Comparison of ENCODE assay signal across 8 cellular contexts in genomic region chr10:3783721-3784432, GRCh38. TPM values are rescaled to one million over a fixed set of nuclear protein-coding genes. Genes with fewer than 3 reads are reported as not detected.
A peak's percentile ranks its signal among the peaks of the same experiment; 100 is the strongest.
DNase-seq lines count a peak whose midpoint lies in the region; ATAC-seq and TF ChIP-seq lines count a peak whose summit lies in the region.

No MANE protein-coding gene starts in this region.

- H2AFZ ChIP-seq in HCT116 (ENCODE audit: low read depth, low read length, poor library complexity, severe bottlenecking) (no peak overlapping the region), parathyroid adenoma (peak overlapping the region; percentile 82)

- no peaks in the 10 kb centered on the region for H3K9me2 ChIP-seq in HCT116 (ENCODE audit: insufficient read depth)

- TSS peak; percentile 44 for BruUV-seq in HCT116 (replicated peaks; lab: Mats Ljungman, UMichigan)

- CTCF ChIA-PET in HCT116 (lab: Charles Lee): no interaction called here

- RAD21 ChIA-PET in HCT116 (lab: Charles Lee; ENCODE audit: low non-redundant PET in 1 of 2, low total read pairs in 2 of 2, uncharacterized antibody in 2 of 2, unreplicated experiment in 2 of 2): interaction anchor here in 1 of 2 experiments (0.7 kb wide), 1 partner anchor 26 kb away, joined by 3 read pairs; no protein-coding TSS in a partner anchor

- H3K27ac Mint-ChIP-seq in activated naive CD8-positive, alpha-beta T cell treated with anti-CD3 and anti-CD28 coated beads, Interleukin-2, amount 50 U/mL, for 24 hours: peak overlapping the region; percentile 98

- ATAC-seq in HCT116 (no peak), HG03469 (IDR thresholded peaks at IDR 0.05; ENCODE audit: unreplicated experiment) (no peak)
- ATAC-seq in activated naive CD8-positive, alpha-beta T cell treated with anti-CD3 and anti-CD28 coated beads, Interleukin-2, amount 50 U/mL, for 24 hours: no peak

- no peaks in the 10 kb centered on the region for H3K27me3 Mint-ChIP-seq in activated naive CD8-positive, alpha-beta T cell treated with anti-CD3 and anti-CD28 coated beads, Interleukin-2, amount 50 U/mL, for 24 hours

- intact Hi-C loops in HCT116 (cut with micrococcal nuclease): loop anchor here (2.0 to 10.0 kb wide), 2 partner anchors 69 to 371 kb away; no protein-coding TSS in a partner anchor

- TF ChIP-seq POLR2A in HCT116 (IDR thresholded peaks at IDR 0.05; ENCODE audit: borderline replicate concordance, extremely low read depth, insufficient read depth, insufficient read length): no peak

- POLR2A ChIA-PET in HCT116 (lab: Charles Lee): interaction anchor here (0.6 to 3.2 kb wide), 17 partner anchors 9 to 578 kb away, joined by 3 to 83 read pairs (median 7); no protein-coding TSS in a partner anchor

- peak overlapping the region; percentile 94 for H3K9ac ChIP-seq in HCT116 (ENCODE audit: low read length)
- peak overlapping the region; percentile 86 for H3K9ac ChIP-seq in parathyroid adenoma

- H3K9me3 ChIP-seq in HCT116 (ENCODE audit: control insufficient read depth in 1 of 2, insufficient read depth in 1 of 2, low read depth in 1 of 2, low read length in 2 of 2) (no peaks in the 10 kb centered on the region), cardiac muscle cell (ENCODE audit: low read depth) (no peaks in the 10 kb centered on the region), parathyroid adenoma (ENCODE audit: control insufficient read depth, low read length) (no peaks in the 10 kb centered on the region)

- H3K4me3 Mint-ChIP-seq in activated naive CD8-positive, alpha-beta T cell treated with anti-CD3 and anti-CD28 coated beads, Interleukin-2, amount 50 U/mL, for 24 hours: peak overlapping the region; percentile 97

- TF ChIP-seq RAD21 in HCT116 (IDR thresholded peaks at IDR 0.05; ENCODE audit: low read depth): no peak

- H3K27ac ChIP-seq in HCT116 (ENCODE audit: low read depth, low read length) (peak overlapping the region; percentile 96), cardiac muscle cell (peak overlapping the region; percentile 92), parathyroid adenoma (peak overlapping the region; percentile 95)

- H3K4me1 ChIP-seq in HCT116 (ENCODE audit: control insufficient read depth in 1 of 2, insufficient read depth in 2 of 2, low read length in 2 of 2) (peaks cover 46 to 75% of the 10 kb centered on the region in 2 experiments), cardiac muscle cell (ENCODE audit: low read depth) (peaks cover 19% of the 10 kb centered on the region), parathyroid adenoma (no peaks in the 10 kb centered on the region)

- peaks cover 25% of the 10 kb centered on the region; the same call in 1 of the 2 replicates for H4K20me1 ChIP-seq in HCT116 (ENCODE audit: insufficient read depth)

- H3K36me3 ChIP-seq in HCT116 (ENCODE audit: control insufficient read depth in 1 of 2, insufficient read depth in 2 of 2, low read length in 2 of 2): peaks cover 32 to 48% of the 10 kb centered on the region in 2 experiments
- peaks cover 15% of the 10 kb centered on the region for H3K36me3 ChIP-seq in cardiac muscle cell
- H3K36me3 ChIP-seq in parathyroid adenoma (ENCODE audit: control insufficient read depth, insufficient read depth, low read length): no peaks in the 10 kb centered on the region

- H3K4me1 Mint-ChIP-seq in activated naive CD8-positive, alpha-beta T cell treated with anti-CD3 and anti-CD28 coated beads, Interleukin-2, amount 50 U/mL, for 24 hours: peaks cover 51% of the 10 kb centered on the region

- H3K4me3 ChIP-seq in AG09309 (ENCODE audit: control insufficient read depth, low read depth, low read length): peak overlapping the region; percentile 90
- peak overlapping the region; percentile 89 to 91 for H3K4me3 ChIP-seq in HCT116 (replicated peaks in 1 of 2; ENCODE audit: low read depth in 1 of 2, low read length in 2 of 2)
- H3K4me3 ChIP-seq in cardiac muscle cell: peak overlapping the region; percentile 85
- peak overlapping the region; percentile 93 for H3K4me3 ChIP-seq in parathyroid adenoma (ENCODE audit: low read depth, low read length)

- TF ChIP-seq CTCF in AG09309 (IDR thresholded peaks at IDR 0.05; ENCODE audit: control insufficient read depth, insufficient read depth, low read depth, low read length, missing control alignments) (no peak), HCT116 (IDR thresholded peaks at IDR 0.05 in 2 of 3, conservative IDR thresholded peaks at IDR 0.05 in 1 of 3; ENCODE audit: borderline replicate concordance in 1 of 3, insufficient read depth in 1 of 3, low read depth in 2 of 3, low read length in 2 of 3) (no peak), cardiac muscle cell (IDR thresholded peaks at IDR 0.05; ENCODE audit: low read depth, low read length) (no peak), parathyroid adenoma (IDR thresholded peaks at IDR 0.05) (no peak)

- peak overlapping the region; percentile 93 for H3K4me2 ChIP-seq in HCT116 (ENCODE audit: low read length)
- H3K4me2 ChIP-seq in parathyroid adenoma (ENCODE audit: low read length): peak overlapping the region; percentile 78

- peaks cover 56% of the 10 kb centered on the region for H3K36me3 Mint-ChIP-seq in activated naive CD8-positive, alpha-beta T cell treated with anti-CD3 and anti-CD28 coated beads, Interleukin-2, amount 50 U/mL, for 24 hours (ENCODE audit: low read depth)

- H3K27me3 ChIP-seq in HCT116 (ENCODE audit: insufficient read depth, low read length) (no peaks in the 10 kb centered on the region), cardiac muscle cell (no peaks in the 10 kb centered on the region), parathyroid adenoma (ENCODE audit: control insufficient read depth, insufficient read depth, low read length) (no peaks in the 10 kb centered on the region)

- H3K9me3 Mint-ChIP-seq in activated naive CD8-positive, alpha-beta T cell treated with anti-CD3 and anti-CD28 coated beads, Interleukin-2, amount 50 U/mL, for 24 hours: peaks cover 4% of the 10 kb centered on the region

- peaks cover 62% of the 10 kb centered on the region for H3K79me2 ChIP-seq in HCT116 (ENCODE audit: insufficient read depth, low read length)
- peaks cover 4% of the 10 kb centered on the region for H3K79me2 ChIP-seq in parathyroid adenoma

- no peak for DNase-seq in AG09309 (ENCODE audit: low read depth)
- DNase-seq in HCT116 (ENCODE audit: low read depth, low spot score): no peak
- peak; percentile 45 to 82 for DNase-seq in NOMO-1 (lab: John Stamatoyannopoulos, UW; ENCODE audit: unreplicated experiment in 2 of 2)
- DNase-seq in activated naive CD8-positive, alpha-beta T cell treated with anti-CD3 and anti-CD28 coated beads, Interleukin-2, amount 50 U/mL, for 24 hours: no peak
- peak; percentile 44 to 93 for DNase-seq in cardiac muscle cell (ENCODE audit: low read depth in 1 of 2, low spot score in 1 of 2)
- DNase-seq in T-helper 9 cell: no peak

TF ChIP-seq in HCT116, 20 proteins besides CTCF, POLR2A, EP300 and RAD21 (continues in another document):
- TF ChIP-seq JUND (IDR thresholded peaks at IDR 0.05): no peak
- peak; percentile 62; the same call in 1 of the 2 replicates for TF ChIP-seq POLR2AphosphoS5 (IDR thresholded peaks at IDR 0.05; ENCODE audit: low read depth, low read length)
- no peak for TF ChIP-seq EZH2 (IDR thresholded peaks at IDR 0.05)
- TF ChIP-seq SRF (IDR thresholded peaks at IDR 0.05; ENCODE audit: low read depth): no peak
- no peak for TF ChIP-seq MAX (IDR thresholded peaks at IDR 0.05)
- TF ChIP-seq REST (IDR thresholded peaks at IDR 0.05; ENCODE audit: low read depth): no peak
- no peak for TF ChIP-seq CBX3 (IDR thresholded peaks at IDR 0.05; ENCODE audit: low read depth)
- no peak for TF ChIP-seq YY1 (IDR thresholded peaks at IDR 0.05; ENCODE audit: extremely low read depth, insufficient replicate concordance, low read depth, low read length)
- no peak for TF ChIP-seq ATF3 (IDR thresholded peaks at IDR 0.05)

RNA-seq across cellular contexts. Expression of gene KLF6, which starts 1.1 kb away (rescaled TPM):
- total RNA-seq in HCT116 (2021; ENCODE audit: unreplicated experiment) (82.2 TPM), cardiac muscle cell (8.4 and 10.6 TPM in 2 replicates)
- 119 and 155 TPM in 2 replicates for polyA plus RNA-seq in HCT116 (2012)
- 29.8 and 40.3 TPM in 2 replicates for polyA plus RNA-seq in cardiac muscle cell

Comparison
In these comparisons a context has a peak if more than half of its experiments do, and no peak if none do; other contexts are left out.
1. DNase-seq: peak in NOMO-1 (2 of 2) and cardiac muscle cell (2 of 2); none in AG09309 (single experiment), HCT116 (single experiment), activated naive CD8-positive, alpha-beta T cell treated with anti-CD3 and anti-CD28 coated beads, Interleukin-2, amount 50 U/mL, for 24 hours (single experiment) and T-helper 9 cell (single experiment).
2. Peak in every context shown above with its lines, with median percentiles within 50 percentile points of each other: H3K4me3 ChIP-seq and H3K27ac ChIP-seq.